1 cellular context compared by ENCODE assay signal in the genomic region with DNA sequence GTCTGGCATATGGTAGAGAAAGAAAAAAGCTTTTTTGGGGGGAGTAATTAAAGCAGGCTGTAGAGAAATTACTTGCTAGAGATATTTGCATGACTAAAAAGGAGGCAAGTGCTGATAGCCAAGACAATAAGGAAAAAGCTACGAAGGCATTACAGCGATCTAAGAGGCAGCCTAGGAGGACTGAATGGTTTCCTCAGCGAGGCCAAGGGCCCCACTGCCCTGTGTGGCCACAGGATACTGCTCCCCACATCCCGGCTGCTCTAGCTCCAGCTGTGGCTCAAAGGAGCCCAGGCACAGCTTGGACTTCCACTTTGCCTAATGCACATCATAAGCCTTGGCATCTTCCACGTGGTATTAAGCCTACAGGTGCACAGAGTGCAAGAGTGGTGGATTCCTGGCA.
TF ChIP-seq lines count a peak whose summit lies in the region.

No MANE protein-coding gene starts in this region.

TF ChIP-seq in WTC11, 78 proteins besides CTCF, POLR2A, EP300 and RAD21 (continued from another document):
- TF ChIP-seq, protein P1, sequence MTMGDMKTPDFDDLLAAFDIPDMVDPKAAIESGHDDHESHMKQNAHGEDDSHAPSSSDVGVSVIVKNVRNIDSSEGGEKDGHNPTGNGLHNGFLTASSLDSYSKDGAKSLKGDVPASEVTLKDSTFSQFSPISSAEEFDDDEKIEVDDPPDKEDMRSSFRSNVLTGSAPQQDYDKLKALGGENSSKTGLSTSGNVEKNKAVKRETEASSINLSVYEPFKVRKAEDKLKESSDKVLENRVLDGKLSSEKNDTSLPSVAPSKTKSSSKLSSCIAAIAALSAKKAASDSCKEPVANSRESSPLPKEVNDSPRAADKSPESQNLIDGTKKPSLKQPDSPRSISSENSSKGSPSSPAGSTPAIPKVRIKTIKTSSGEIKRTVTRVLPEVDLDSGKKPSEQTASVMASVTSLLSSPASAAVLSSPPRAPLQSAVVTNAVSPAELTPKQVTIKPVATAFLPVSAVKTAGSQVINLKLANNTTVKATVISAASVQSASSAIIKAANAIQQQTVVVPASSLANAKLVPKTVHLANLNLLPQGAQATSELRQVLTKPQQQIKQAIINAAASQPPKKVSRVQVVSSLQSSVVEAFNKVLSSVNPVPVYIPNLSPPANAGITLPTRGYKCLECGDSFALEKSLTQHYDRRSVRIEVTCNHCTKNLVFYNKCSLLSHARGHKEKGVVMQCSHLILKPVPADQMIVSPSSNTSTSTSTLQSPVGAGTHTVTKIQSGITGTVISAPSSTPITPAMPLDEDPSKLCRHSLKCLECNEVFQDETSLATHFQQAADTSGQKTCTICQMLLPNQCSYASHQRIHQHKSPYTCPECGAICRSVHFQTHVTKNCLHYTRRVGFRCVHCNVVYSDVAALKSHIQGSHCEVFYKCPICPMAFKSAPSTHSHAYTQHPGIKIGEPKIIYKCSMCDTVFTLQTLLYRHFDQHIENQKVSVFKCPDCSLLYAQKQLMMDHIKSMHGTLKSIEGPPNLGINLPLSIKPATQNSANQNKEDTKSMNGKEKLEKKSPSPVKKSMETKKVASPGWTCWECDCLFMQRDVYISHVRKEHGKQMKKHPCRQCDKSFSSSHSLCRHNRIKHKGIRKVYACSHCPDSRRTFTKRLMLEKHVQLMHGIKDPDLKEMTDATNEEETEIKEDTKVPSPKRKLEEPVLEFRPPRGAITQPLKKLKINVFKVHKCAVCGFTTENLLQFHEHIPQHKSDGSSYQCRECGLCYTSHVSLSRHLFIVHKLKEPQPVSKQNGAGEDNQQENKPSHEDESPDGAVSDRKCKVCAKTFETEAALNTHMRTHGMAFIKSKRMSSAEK (CRISPR knock-in tag; IDR thresholded peaks at IDR 0.05; ENCODE audit: borderline replicate concordance) = no peak
- no peak for TF ChIP-seq ELF4 (CRISPR knock-in tag; IDR thresholded peaks at IDR 0.05; ENCODE audit: low read depth)
- TF ChIP-seq, protein P2, sequence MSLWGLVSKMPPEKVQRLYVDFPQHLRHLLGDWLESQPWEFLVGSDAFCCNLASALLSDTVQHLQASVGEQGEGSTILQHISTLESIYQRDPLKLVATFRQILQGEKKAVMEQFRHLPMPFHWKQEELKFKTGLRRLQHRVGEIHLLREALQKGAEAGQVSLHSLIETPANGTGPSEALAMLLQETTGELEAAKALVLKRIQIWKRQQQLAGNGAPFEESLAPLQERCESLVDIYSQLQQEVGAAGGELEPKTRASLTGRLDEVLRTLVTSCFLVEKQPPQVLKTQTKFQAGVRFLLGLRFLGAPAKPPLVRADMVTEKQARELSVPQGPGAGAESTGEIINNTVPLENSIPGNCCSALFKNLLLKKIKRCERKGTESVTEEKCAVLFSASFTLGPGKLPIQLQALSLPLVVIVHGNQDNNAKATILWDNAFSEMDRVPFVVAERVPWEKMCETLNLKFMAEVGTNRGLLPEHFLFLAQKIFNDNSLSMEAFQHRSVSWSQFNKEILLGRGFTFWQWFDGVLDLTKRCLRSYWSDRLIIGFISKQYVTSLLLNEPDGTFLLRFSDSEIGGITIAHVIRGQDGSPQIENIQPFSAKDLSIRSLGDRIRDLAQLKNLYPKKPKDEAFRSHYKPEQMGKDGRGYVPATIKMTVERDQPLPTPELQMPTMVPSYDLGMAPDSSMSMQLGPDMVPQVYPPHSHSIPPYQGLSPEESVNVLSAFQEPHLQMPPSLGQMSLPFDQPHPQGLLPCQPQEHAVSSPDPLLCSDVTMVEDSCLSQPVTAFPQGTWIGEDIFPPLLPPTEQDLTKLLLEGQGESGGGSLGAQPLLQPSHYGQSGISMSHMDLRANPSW (CRISPR knock-in tag; conservative IDR thresholded peaks at IDR 0.05; ENCODE audit: low read depth) = no peak
- TF ChIP-seq TEAD1 (CRISPR knock-in tag; IDR thresholded peaks at IDR 0.05) = no peak
- no peak for TF ChIP-seq RELA (CRISPR knock-in tag; IDR thresholded peaks at IDR 0.05; ENCODE audit: borderline replicate concordance)
- TF ChIP-seq, protein P3, sequence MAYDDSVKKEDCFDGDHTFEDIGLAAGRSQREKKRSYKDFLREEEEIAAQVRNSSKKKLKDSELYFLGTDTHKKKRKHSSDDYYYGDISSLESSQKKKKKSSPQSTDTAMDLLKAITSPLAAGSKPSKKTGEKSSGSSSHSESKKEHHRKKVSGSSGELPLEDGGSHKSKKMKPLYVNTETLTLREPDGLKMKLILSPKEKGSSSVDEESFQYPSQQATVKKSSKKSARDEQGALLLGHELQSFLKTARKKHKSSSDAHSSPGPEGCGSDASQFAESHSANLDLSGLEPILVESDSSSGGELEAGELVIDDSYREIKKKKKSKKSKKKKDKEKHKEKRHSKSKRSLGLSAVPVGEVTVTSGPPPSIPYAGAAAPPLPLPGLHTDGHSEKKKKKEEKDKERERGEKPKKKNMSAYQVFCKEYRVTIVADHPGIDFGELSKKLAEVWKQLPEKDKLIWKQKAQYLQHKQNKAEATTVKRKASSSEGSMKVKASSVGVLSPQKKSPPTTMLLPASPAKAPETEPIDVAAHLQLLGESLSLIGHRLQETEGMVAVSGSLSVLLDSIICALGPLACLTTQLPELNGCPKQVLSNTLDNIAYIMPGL (CRISPR knock-in tag; IDR thresholded peaks at IDR 0.05) = no peak
- TF ChIP-seq CREB1 (CRISPR knock-in tag; IDR thresholded peaks at IDR 0.05) = no peak
- TF ChIP-seq, protein P4, sequence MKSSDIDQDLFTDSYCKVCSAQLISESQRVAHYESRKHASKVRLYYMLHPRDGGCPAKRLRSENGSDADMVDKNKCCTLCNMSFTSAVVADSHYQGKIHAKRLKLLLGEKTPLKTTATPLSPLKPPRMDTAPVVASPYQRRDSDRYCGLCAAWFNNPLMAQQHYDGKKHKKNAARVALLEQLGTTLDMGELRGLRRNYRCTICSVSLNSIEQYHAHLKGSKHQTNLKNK (CRISPR knock-in tag; IDR thresholded peaks at IDR 0.05) = no peak
- no peak for TF ChIP-seq ZBTB21 (CRISPR knock-in tag; IDR thresholded peaks at IDR 0.05; ENCODE audit: borderline replicate concordance)
- TF ChIP-seq, protein P5, sequence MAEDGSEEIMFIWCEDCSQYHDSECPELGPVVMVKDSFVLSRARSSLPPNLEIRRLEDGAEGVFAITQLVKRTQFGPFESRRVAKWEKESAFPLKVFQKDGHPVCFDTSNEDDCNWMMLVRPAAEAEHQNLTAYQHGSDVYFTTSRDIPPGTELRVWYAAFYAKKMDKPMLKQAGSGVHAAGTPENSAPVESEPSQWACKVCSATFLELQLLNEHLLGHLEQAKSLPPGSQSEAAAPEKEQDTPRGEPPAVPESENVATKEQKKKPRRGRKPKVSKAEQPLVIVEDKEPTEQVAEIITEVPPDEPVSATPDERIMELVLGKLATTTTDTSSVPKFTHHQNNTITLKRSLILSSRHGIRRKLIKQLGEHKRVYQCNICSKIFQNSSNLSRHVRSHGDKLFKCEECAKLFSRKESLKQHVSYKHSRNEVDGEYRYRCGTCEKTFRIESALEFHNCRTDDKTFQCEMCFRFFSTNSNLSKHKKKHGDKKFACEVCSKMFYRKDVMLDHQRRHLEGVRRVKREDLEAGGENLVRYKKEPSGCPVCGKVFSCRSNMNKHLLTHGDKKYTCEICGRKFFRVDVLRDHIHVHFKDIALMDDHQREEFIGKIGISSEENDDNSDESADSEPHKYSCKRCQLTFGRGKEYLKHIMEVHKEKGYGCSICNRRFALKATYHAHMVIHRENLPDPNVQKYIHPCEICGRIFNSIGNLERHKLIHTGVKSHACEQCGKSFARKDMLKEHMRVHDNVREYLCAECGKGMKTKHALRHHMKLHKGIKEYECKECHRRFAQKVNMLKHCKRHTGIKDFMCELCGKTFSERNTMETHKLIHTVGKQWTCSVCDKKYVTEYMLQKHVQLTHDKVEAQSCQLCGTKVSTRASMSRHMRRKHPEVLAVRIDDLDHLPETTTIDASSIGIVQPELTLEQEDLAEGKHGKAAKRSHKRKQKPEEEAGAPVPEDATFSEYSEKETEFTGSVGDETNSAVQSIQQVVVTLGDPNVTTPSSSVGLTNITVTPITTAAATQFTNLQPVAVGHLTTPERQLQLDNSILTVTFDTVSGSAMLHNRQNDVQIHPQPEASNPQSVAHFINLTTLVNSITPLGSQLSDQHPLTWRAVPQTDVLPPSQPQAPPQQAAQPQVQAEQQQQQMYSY (CRISPR knock-in tag; IDR thresholded peaks at IDR 0.05) = no peak
- TF ChIP-seq, protein P6, sequence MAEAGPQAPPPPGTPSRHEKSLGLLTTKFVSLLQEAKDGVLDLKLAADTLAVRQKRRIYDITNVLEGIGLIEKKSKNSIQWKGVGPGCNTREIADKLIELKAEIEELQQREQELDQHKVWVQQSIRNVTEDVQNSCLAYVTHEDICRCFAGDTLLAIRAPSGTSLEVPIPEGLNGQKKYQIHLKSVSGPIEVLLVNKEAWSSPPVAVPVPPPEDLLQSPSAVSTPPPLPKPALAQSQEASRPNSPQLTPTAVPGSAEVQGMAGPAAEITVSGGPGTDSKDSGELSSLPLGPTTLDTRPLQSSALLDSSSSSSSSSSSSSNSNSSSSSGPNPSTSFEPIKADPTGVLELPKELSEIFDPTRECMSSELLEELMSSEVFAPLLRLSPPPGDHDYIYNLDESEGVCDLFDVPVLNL (CRISPR knock-in tag; IDR thresholded peaks at IDR 0.05; ENCODE audit: borderline replicate concordance, low read depth) = no peak
- no peak for TF ChIP-seq SP1 (CRISPR knock-in tag; conservative IDR thresholded peaks at IDR 0.05)
- no peak for TF ChIP-seq FOXK1 (CRISPR knock-in tag; IDR thresholded peaks at IDR 0.05)
- no peak for TF ChIP-seq OVOL2 (CRISPR knock-in tag; IDR thresholded peaks at IDR 0.05; ENCODE audit: borderline replicate concordance)
- TF ChIP-seq, protein P7, sequence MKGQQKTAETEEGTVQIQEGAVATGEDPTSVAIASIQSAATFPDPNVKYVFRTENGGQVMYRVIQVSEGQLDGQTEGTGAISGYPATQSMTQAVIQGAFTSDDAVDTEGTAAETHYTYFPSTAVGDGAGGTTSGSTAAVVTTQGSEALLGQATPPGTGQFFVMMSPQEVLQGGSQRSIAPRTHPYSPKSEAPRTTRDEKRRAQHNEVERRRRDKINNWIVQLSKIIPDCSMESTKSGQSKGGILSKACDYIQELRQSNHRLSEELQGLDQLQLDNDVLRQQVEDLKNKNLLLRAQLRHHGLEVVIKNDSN (CRISPR knock-in tag; IDR thresholded peaks at IDR 0.05) = no peak
- no peak for TF ChIP-seq ZNF317 (CRISPR knock-in tag; IDR thresholded peaks at IDR 0.05; ENCODE audit: borderline replicate concordance, low read depth)
- TF ChIP-seq ETV6 (CRISPR knock-in tag; IDR thresholded peaks at IDR 0.05) = no peak
- no peak for TF ChIP-seq EMX1 (CRISPR knock-in tag; IDR thresholded peaks at IDR 0.05)
- TF ChIP-seq FOXP1 (CRISPR knock-in tag; IDR thresholded peaks at IDR 0.05; ENCODE audit: borderline replicate concordance) = no peak
